In the genomic region with DNA sequence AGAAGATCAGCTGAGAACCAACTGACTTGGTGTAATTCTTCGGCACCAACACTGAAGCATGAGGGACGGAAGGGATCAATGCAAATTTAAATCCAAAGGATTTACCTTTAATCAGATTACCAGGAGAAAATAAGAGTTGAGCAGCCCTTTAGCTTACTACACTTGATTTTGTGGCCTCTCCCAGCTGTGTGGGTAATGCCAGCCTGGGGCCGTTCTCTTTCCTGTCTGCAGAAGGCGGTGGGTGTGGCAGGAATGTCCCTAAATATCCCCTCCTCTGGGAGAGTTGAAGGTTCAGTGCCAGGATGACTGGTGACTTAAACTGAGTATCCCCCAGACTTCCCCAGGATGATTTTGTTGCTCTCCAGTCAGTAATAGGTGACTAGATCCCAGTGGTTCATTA, we compare ENCODE assay signal across 17 cellular contexts. TPM values are rescaled to one million over a fixed set of nuclear protein-coding genes. Genes with fewer than 3 reads are reported as not detected.
A peak's percentile ranks its signal among the peaks of the same experiment; 100 is the strongest.
DNase-seq lines count a peak whose midpoint lies in the region; TF ChIP-seq lines count a peak whose summit lies in the region.
"Had no signal": no experiment of that assay in that cellular context is flagged by ENCODE, and none has a peak within 500 bp of the region (broad histone marks: within the 10 kb centered on the region; RNA-seq: fewer than 3 reads in every experiment).

No MANE protein-coding gene starts in this region.

- peak overlapping the region in 3 of 5 experiments; percentile 1 to 88 (median 27) for H3K27ac Mint-ChIP-seq in brain
- H3K27ac Mint-ChIP-seq: CD4-positive, alpha-beta T cell; memory B cell; T-cell had no signal

- H3K4me1 ChIP-seq in mesenchymal stem cell (ENCODE audit: control insufficient read depth, insufficient read depth, low read depth, low read length) (peaks cover 11% of the 10 kb centered on the region), uterus (peaks cover 0 to 5% of the 10 kb centered on the region in 2 donors)

- H2BK120ac ChIP-seq in mesenchymal stem cell (ENCODE audit: low read depth, low read length) = no peak overlapping the region

- no peak overlapping the region for H3K4me2 ChIP-seq in mesenchymal stem cell (ENCODE audit: low read length, poor library complexity, severe bottlenecking)

- H3K18ac ChIP-seq in mesenchymal stem cell (ENCODE audit: low read depth in 1 of 2, low read length in 2 of 2) = no peak overlapping the region

- H3K4me3 ChIP-seq in mesenchymal stem cell (ENCODE audit: insufficient read depth in 1 of 2, low read depth in 1 of 2, low read length in 2 of 2) (peak overlapping the region in 1 of 2 experiments; percentile 35), uterus (no peak overlapping the region)

- peaks cover 24% of the 10 kb centered on the region for H3K36me3 Mint-ChIP-seq in brain

- peak; percentile 36 for DNase-seq in activated effector memory CD4-positive, alpha-beta T cell treated with anti-CD3 and anti-CD28 coated beads, Interleukin-2, amount 50 U/mL, for 16 hours
- DNase-seq in activated effector memory CD4-positive, alpha-beta T cell treated with Interleukin-2 at 50 U/mL for 16 hours = no peak
- no peak for DNase-seq in mesenchymal stem cell
- DNase-seq in uterus = no peak
- DNase-seq in hepatic stellate cell (ENCODE audit: low spot score) = no peak
- DNase-seq in stimulated activated naive CD4-positive, alpha-beta T cell treated with Interleukin-2 at 50 U/mL for 16 hours (lab: John Stamatoyannopoulos, UW) = no peak
- DNase-seq in DMS53 (lab: John Stamatoyannopoulos, UW) = no peak
- DNase-seq: 8988T; activated gamma-delta T cell treated with Interleukin-2 at 50 U/mL for 16 hours; CD4-positive, alpha-beta T cell; HCEC 1CT; KG1; NCI-H1694; T-cell had no signal

- H3K14ac ChIP-seq in mesenchymal stem cell (ENCODE audit: low read length in 2 of 2) = no peak overlapping the region

- no peak for TF ChIP-seq CTCF in brain (conservative IDR thresholded peaks at IDR 0.05)
- TF ChIP-seq CTCF in uterus (IDR thresholded peaks at IDR 0.05) = no peak

- no peak for TF ChIP-seq POLR2A in uterus (IDR thresholded peaks at IDR 0.05)

- H3K27ac ChIP-seq in mesenchymal stem cell (ENCODE audit: low read length, poor library complexity, severe bottlenecking) = no peak overlapping the region
- H3K27ac ChIP-seq in uterus = peak overlapping the region; percentile 59 to 81
- H3K27ac ChIP-seq: VCaP had no signal

- no peaks in the 10 kb centered on the region for H3K9me3 Mint-ChIP-seq in brain
- H3K9me3 Mint-ChIP-seq: CD4-positive, alpha-beta T cell; memory B cell; T-cell had no signal

- intact Hi-C loops in uterus (cut with DNase I; ENCODE audit: low total_unique reads) = no loop called here

- H2BK5ac ChIP-seq in mesenchymal stem cell (ENCODE audit: low read depth, low read length, poor library complexity, severe bottlenecking) = no peak overlapping the region

- H3K4ac ChIP-seq in mesenchymal stem cell (ENCODE audit: low read depth in 1 of 2, low read length in 2 of 2) = no peak overlapping the region

- no peak overlapping the region for H2AK5ac ChIP-seq in mesenchymal stem cell (ENCODE audit: low read length, severe bottlenecking)

- H3K27me3 Mint-ChIP-seq in brain = no peaks in the 10 kb centered on the region
- H3K27me3 Mint-ChIP-seq: CD4-positive, alpha-beta T cell; memory B cell; T-cell had no signal

- no peak overlapping the region for H2BK15ac ChIP-seq in mesenchymal stem cell (ENCODE audit: low read depth, poor library complexity, severe bottlenecking)

- no peak overlapping the region for H4K91ac ChIP-seq in mesenchymal stem cell (ENCODE audit: low read length)

- H4K8ac ChIP-seq in mesenchymal stem cell (ENCODE audit: low read length) = no peak overlapping the region

- H3K36me3 ChIP-seq in mesenchymal stem cell (ENCODE audit: control insufficient read depth in 1 of 2, insufficient read depth in 2 of 2, low read depth in 1 of 2, low read length in 2 of 2) (peaks cover 10 to 22% of the 10 kb centered on the region in 2 experiments), uterus (no peaks in the 10 kb centered on the region)

- no peak overlapping the region for H2AFZ ChIP-seq in mesenchymal stem cell (ENCODE audit: low read depth, low read length)

- peaks cover 29% of the 10 kb centered on the region for H3K4me1 Mint-ChIP-seq in brain

- H3K79me1 ChIP-seq in mesenchymal stem cell (replicated peaks; ENCODE audit: low read length, poor library complexity, severe bottlenecking) = peaks cover 31% of the 10 kb centered on the region

- H2BK12ac ChIP-seq in mesenchymal stem cell (ENCODE audit: low read length in 2 of 2) = no peak overlapping the region

- no peak overlapping the region for H3K23ac ChIP-seq in mesenchymal stem cell (ENCODE audit: low read length in 2 of 2)

- no peaks in the 10 kb centered on the region for H3K9me3 ChIP-seq in mesenchymal stem cell (ENCODE audit: control insufficient read depth, low read length)
- H3K9me3 ChIP-seq in uterus = no peaks in the 10 kb centered on the region

- H3K27me3 ChIP-seq in mesenchymal stem cell (ENCODE audit: control insufficient read depth in 1 of 2, insufficient read depth in 1 of 2, low read length in 2 of 2) = no peaks in the 10 kb centered on the region
- no peaks in the 10 kb centered on the region for H3K27me3 ChIP-seq in uterus

- H3K9ac ChIP-seq in mesenchymal stem cell (ENCODE audit: low read length) = peak overlapping the region; percentile 73

- 98% methylated on average over 4 of the region's 4 CpGs for WGBS in mesenchymal stem cell

- no peak overlapping the region for H3K4me3 Mint-ChIP-seq in brain
- H3K4me3 Mint-ChIP-seq: CD4-positive, alpha-beta T cell; memory B cell; T-cell had no signal

RNA-seq across cellular contexts. Expression of a gene that starts 22.9 kb away (rescaled TPM):
- 11.0 TPM for polyA plus RNA-seq in brain (ENCODE audit: insufficient read depth, low read depth, low replicate concordance)
- 9.1 TPM for polyA plus RNA-seq in mesenchymal stem cell (2013, experiment 1 of 2)
- 8.2 TPM for polyA plus RNA-seq in mesenchymal stem cell (2013, experiment 2 of 2)
- total RNA-seq in uterus = 10 to 100 TPM in 3 of 4 donors, 1 to 10 TPM in 1; 5.9 to 56.2 (median 23.5) TPM

RNA-seq across cellular contexts. Expression of a gene that starts 30.7 kb away (rescaled TPM):
- polyA plus RNA-seq in brain (ENCODE audit: insufficient read depth, low read depth, low replicate concordance) = 7.7 TPM
- polyA plus RNA-seq in mesenchymal stem cell (2013, experiment 1 of 2) = 2.6 TPM
- 2.5 TPM for polyA plus RNA-seq in mesenchymal stem cell (2013, experiment 2 of 2)
- total RNA-seq in uterus = 10 to 100 TPM in 2 of 4 donors, 1 to 10 TPM in 1, under 1 TPM in 1; 0.59 to 27.2 (median 9.8) TPM

RNA-seq across cellular contexts. Expression of a gene that starts 41.5 kb away (rescaled TPM):
- 1.2 TPM for polyA plus RNA-seq in brain (ENCODE audit: insufficient read depth, low read depth, low replicate concordance)
- 3.3 TPM for polyA plus RNA-seq in mesenchymal stem cell (2013, experiment 1 of 2)
- 2.0 TPM for polyA plus RNA-seq in mesenchymal stem cell (2013, experiment 2 of 2)
- total RNA-seq in uterus = 10 to 100 TPM in 1 of 4 donors, 1 to 10 TPM in 3; 3.5 to 91.2 (median 7.1) TPM
